21 cellular contexts compared by ENCODE assay signal in the genomic region with DNA sequence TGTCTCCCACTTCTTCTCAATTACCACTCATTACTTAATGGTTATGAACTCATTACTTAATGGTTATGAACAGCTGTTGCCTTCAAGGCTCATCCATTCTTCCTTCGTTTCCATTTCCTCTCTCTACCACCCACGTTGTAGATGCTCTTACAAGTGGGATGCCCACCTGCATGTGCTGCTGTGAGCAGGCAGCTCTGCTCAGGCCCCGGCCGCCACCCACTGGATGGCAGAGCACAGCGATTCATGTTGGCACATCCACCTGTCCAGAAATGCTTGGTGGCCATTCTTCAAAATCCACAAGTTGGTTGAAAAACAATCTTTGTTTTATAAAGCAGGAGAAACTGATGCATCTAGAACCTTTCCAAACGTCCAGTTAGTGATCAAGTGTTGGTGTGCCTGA. TPM values are rescaled to one million over a fixed set of nuclear protein-coding genes. Genes with fewer than 3 reads are reported as not detected.
A peak's percentile ranks its signal among the peaks of the same experiment; 100 is the strongest.
DNase-seq lines count a peak whose midpoint lies in the region; ATAC-seq and TF ChIP-seq lines count a peak whose summit lies in the region.
"Had no signal": no experiment of that assay in that cellular context is flagged by ENCODE, and none has a peak within 500 bp of the region (broad histone marks: within the 10 kb centered on the region; RNA-seq: fewer than 3 reads in every experiment).

No MANE protein-coding gene starts in this region.

- ATAC-seq in left cardiac atrium: no peak
- ATAC-seq in activated CD8-positive, alpha-beta T cell treated with anti-CD3 and anti-CD28 coated beads, Interleukin-2, amount 10 ng/mL, durations not matched to agents 7 days and 5 days: no peak
- ATAC-seq: GM12878, HCT116 had no signal

- POLR2A ChIA-PET in activated CD8-positive, alpha-beta T cell treated with anti-CD3 and anti-CD28 coated beads, Interleukin-2, amount 10 ng/mL, durations not matched to agents 7 days and 5 days (lab: Charles Lee): interaction anchor here (0.7 kb wide), 1 partner anchor 13 kb away, joined by 3 read pairs; no protein-coding TSS in a partner anchor

- H3K27me3 ChIP-seq in cardiac muscle cell: no peaks in the 10 kb centered on the region
- H3K27me3 ChIP-seq: BLaER1 had no signal

- DNase-seq in T-helper 1 cell (no peak), cardiac muscle cell (ENCODE audit: low read depth in 1 of 2, low spot score in 1 of 2) (no peak), left cardiac atrium (no peak), progenitor cell of endocrine pancreas (ENCODE audit: low spot score, unreplicated experiment) (no peak), NCI-H1417 treated with DMSO at 0.1 percent for 48 hours (lab: John Stamatoyannopoulos, UW) (no peak)
- no peak for DNase-seq in activated CD8-positive, alpha-beta T cell treated with anti-CD3 and anti-CD28 coated beads, Interleukin-2, amount 10 ng/mL, durations not matched to agents 7 days and 5 days
- DNase-seq in activated CD4-positive, CD25-positive, alpha-beta regulatory T cell (lab: John Stamatoyannopoulos, UW): no peak
- DNase-seq: 8988T, DMS 273 treated with DMSO at 0.1 percent for 48 hours, GDM1, GM23248, NCI-H1436, NCI-H2029, NCI-H2171, NCI-H446 treated with DMSO at 0.1 percent for 48 hours, NCI-H774, PC-9 had no signal

- H3K27me3 Mint-ChIP-seq in T-helper 1 cell treated with Interleukin-12 subunit alpha and Interleukin-12 subunit beta and Interleukin-4 antibody, amounts not matched to agents 30 μg/mL and 1 μg/mL, for 36 hours (ENCODE audit: low read depth): no peaks in the 10 kb centered on the region
- no peaks in the 10 kb centered on the region for H3K27me3 Mint-ChIP-seq in activated CD8-positive, alpha-beta T cell treated with anti-CD3 and anti-CD28 coated beads, Interleukin-2, amount 10 ng/mL, durations not matched to agents 7 days and 5 days (ENCODE audit: low read depth)
- no peaks in the 10 kb centered on the region for H3K27me3 Mint-ChIP-seq in progenitor cell of endocrine pancreas

- no peak overlapping the region for H3K4me3 Mint-ChIP-seq in T-helper 1 cell treated with Interleukin-12 subunit alpha and Interleukin-12 subunit beta and Interleukin-4 antibody, amounts not matched to agents 30 μg/mL and 1 μg/mL, for 36 hours
- no peak overlapping the region for H3K4me3 Mint-ChIP-seq in activated CD8-positive, alpha-beta T cell treated with anti-CD3 and anti-CD28 coated beads, Interleukin-2, amount 10 ng/mL, durations not matched to agents 7 days and 5 days
- no peak overlapping the region for H3K4me3 Mint-ChIP-seq in progenitor cell of endocrine pancreas (ENCODE audit: low read depth)

- H3K9me3 Mint-ChIP-seq in T-helper 1 cell treated with Interleukin-12 subunit alpha and Interleukin-12 subunit beta and Interleukin-4 antibody, amounts not matched to agents 30 μg/mL and 1 μg/mL, for 36 hours: no peaks in the 10 kb centered on the region
- H3K9me3 Mint-ChIP-seq in activated CD8-positive, alpha-beta T cell treated with anti-CD3 and anti-CD28 coated beads, Interleukin-2, amount 10 ng/mL, durations not matched to agents 7 days and 5 days (ENCODE audit: insufficient read depth): no peaks in the 10 kb centered on the region
- H3K9me3 Mint-ChIP-seq in progenitor cell of endocrine pancreas (ENCODE audit: low read depth): no peaks in the 10 kb centered on the region

- TF ChIP-seq CTCF in cardiac muscle cell (IDR thresholded peaks at IDR 0.05; ENCODE audit: low read depth, low read length) (no peak), progenitor cell of endocrine pancreas (IDR thresholded peaks at IDR 0.05; ENCODE audit: unreplicated experiment) (no peak)

- H3K27ac ChIP-seq in cardiac muscle cell: peak overlapping the region; percentile 95
- H3K27ac ChIP-seq: BLaER1, GM23248, PC-9 had no signal

- CTCF ChIA-PET in activated CD8-positive, alpha-beta T cell treated with anti-CD3 and anti-CD28 coated beads, Interleukin-2, amount 10 ng/mL, durations not matched to agents 7 days and 5 days (lab: Charles Lee): interaction anchor here (1.2 to 3.3 kb wide), 6 partner anchors 12 to 248 kb away, joined by 3 to 11 read pairs (median 6); no protein-coding TSS in a partner anchor

- H3K27ac Mint-ChIP-seq in T-helper 1 cell treated with Interleukin-12 subunit alpha and Interleukin-12 subunit beta and Interleukin-4 antibody, amounts not matched to agents 30 μg/mL and 1 μg/mL, for 36 hours: peak overlapping the region; percentile 1
- H3K27ac Mint-ChIP-seq in activated CD8-positive, alpha-beta T cell treated with anti-CD3 and anti-CD28 coated beads, Interleukin-2, amount 10 ng/mL, durations not matched to agents 7 days and 5 days: peak overlapping the region; percentile 17
- peak overlapping the region; percentile 56 for H3K27ac Mint-ChIP-seq in progenitor cell of endocrine pancreas

- H3K4me3 ChIP-seq in cardiac muscle cell: no peak overlapping the region
- H3K4me3 ChIP-seq: BLaER1, GM12878, GM23248, PC-9 had no signal

- peaks cover 46% of the 10 kb centered on the region for H3K4me1 ChIP-seq in cardiac muscle cell (ENCODE audit: low read depth)
- H3K4me1 ChIP-seq: BLaER1 had no signal

- no peaks in the 10 kb centered on the region for H3K9me3 ChIP-seq in cardiac muscle cell (ENCODE audit: low read depth)
- H3K9me3 ChIP-seq: BLaER1 had no signal

- intact Hi-C loops in left cardiac atrium (cut with DNase I): no loop called here

- peaks cover 90% of the 10 kb centered on the region for H3K36me3 ChIP-seq in cardiac muscle cell

- peaks cover 60% of the 10 kb centered on the region for H3K36me3 Mint-ChIP-seq in T-helper 1 cell treated with Interleukin-12 subunit alpha and Interleukin-12 subunit beta and Interleukin-4 antibody, amounts not matched to agents 30 μg/mL and 1 μg/mL, for 36 hours (ENCODE audit: low read depth)
- peaks cover 83% of the 10 kb centered on the region for H3K36me3 Mint-ChIP-seq in activated CD8-positive, alpha-beta T cell treated with anti-CD3 and anti-CD28 coated beads, Interleukin-2, amount 10 ng/mL, durations not matched to agents 7 days and 5 days (ENCODE audit: low read depth)
- peaks cover 57% of the 10 kb centered on the region for H3K36me3 Mint-ChIP-seq in progenitor cell of endocrine pancreas (ENCODE audit: insufficient read depth)

- peaks cover 51% of the 10 kb centered on the region for H3K4me1 Mint-ChIP-seq in T-helper 1 cell treated with Interleukin-12 subunit alpha and Interleukin-12 subunit beta and Interleukin-4 antibody, amounts not matched to agents 30 μg/mL and 1 μg/mL, for 36 hours (ENCODE audit: low read depth)
- H3K4me1 Mint-ChIP-seq in activated CD8-positive, alpha-beta T cell treated with anti-CD3 and anti-CD28 coated beads, Interleukin-2, amount 10 ng/mL, durations not matched to agents 7 days and 5 days (ENCODE audit: low read depth): peaks cover 60% of the 10 kb centered on the region
- H3K4me1 Mint-ChIP-seq in progenitor cell of endocrine pancreas (ENCODE audit: low read depth): peaks cover 28% of the 10 kb centered on the region

RNA-seq across cellular contexts. Expression of a gene that starts 14.5 kb away (rescaled TPM):
- total RNA-seq in cardiac muscle cell: 754 and 1,350 TPM in 2 replicates
- polyA plus RNA-seq in cardiac muscle cell: 665 and 1,094 TPM in 2 replicates
- total RNA-seq in left cardiac atrium: 100 to 1,000 TPM; 183 to 281 TPM
- 100 to 1,000 TPM; 203 to 204 TPM for total RNA-seq in activated CD8-positive, alpha-beta T cell treated with anti-CD3 and anti-CD28 coated beads, Interleukin-2, amount 10 ng/mL, durations not matched to agents 7 days and 5 days
- total RNA-seq in progenitor cell of endocrine pancreas: 325 and 332 TPM in 2 replicates

Comparison
In these comparisons a context has a peak if more than half of its experiments do, and no peak if none do; other contexts are left out.
1. H3K27ac Mint-ChIP-seq: peak in every context shown above with its lines; median percentile 56 in progenitor cell of endocrine pancreas; 17 in activated CD8-positive, alpha-beta T cell treated with anti-CD3 and anti-CD28 coated beads, Interleukin-2, amount 10 ng/mL, durations not matched to agents 7 days and 5 days; 1 in T-helper 1 cell treated with Interleukin-12 subunit alpha and Interleukin-12 subunit beta and Interleukin-4 antibody, amounts not matched to agents 30 μg/mL and 1 μg/mL, for 36 hours.